Comparison of ENCODE assay signal across 15 cellular contexts in genomic region chr2:130556441-130556840, GRCh38. TPM values are rescaled to one million over a fixed set of nuclear protein-coding genes. Genes with fewer than 3 reads are reported as not detected.
"Had no signal": no experiment of that assay in that cellular context is flagged by ENCODE, and none has a peak within 500 bp of the region (broad histone marks: within the 10 kb centered on the region; RNA-seq: fewer than 3 reads in every experiment).

No MANE protein-coding gene starts in this region.

RNA-seq across cellular contexts. Expression of gene CFC1B, which starts 35.4 kb away (rescaled TPM):
- total RNA-seq: subcutaneous adipose tissue, suprapubic skin, temporal lobe, testis, thoracic aorta, thyroid gland, tibial nerve, transverse colon, upper lobe of left lung, upper lobe of right lung, ureter, urinary bladder, vagina had no signal
- polyA plus RNA-seq: thymus, urinary bladder had no signal

RNA-seq across cellular contexts. Expression of gene CFC1, which starts 42.9 kb away (rescaled TPM):
- total RNA-seq: subcutaneous adipose tissue, suprapubic skin, thoracic aorta, thyroid gland, tibial nerve, ureter, urinary bladder, vagina had no signal
- polyA plus RNA-seq: urinary bladder had no signal

RNA-seq across cellular contexts. Expression of gene POTEI, which starts 47.3 kb away (rescaled TPM):
- total RNA-seq: subcutaneous adipose tissue, suprapubic skin, thoracic aorta, tibial nerve, upper lobe of right lung, ureter, vagina had no signal
- polyA plus RNA-seq: urinary bladder had no signal

RNA-seq across cellular contexts. Expression of gene POTEJ, which starts 54.8 kb away (rescaled TPM):
- total RNA-seq: subcutaneous adipose tissue, suprapubic skin, temporal lobe, thoracic aorta, tibial nerve, upper lobe of right lung, ureter, urinary bladder, vagina had no signal
- polyA plus RNA-seq: stomach, urinary bladder had no signal
